Comparison of ENCODE assay signal across 1 cellular context in genomic region chr1:182985876-182986275, GRCh38.
TF ChIP-seq lines count a peak whose summit lies in the region.

No MANE protein-coding gene starts in this region.

TF ChIP-seq in GM23338, 12 proteins besides CTCF, POLR2A, EP300 and RAD21 (continued from another document):
- no peak for TF ChIP-seq ZNF462 (CRISPR knock-in tag; IDR thresholded peaks at IDR 0.05)
- no peak for TF ChIP-seq JUNB (IDR thresholded peaks at IDR 0.05; ENCODE audit: unreplicated experiment)
- no peak for TF ChIP-seq ZNF331 (CRISPR knock-in tag; IDR thresholded peaks at IDR 0.05; ENCODE audit: low read depth)
- TF ChIP-seq EZH2 (IDR thresholded peaks at IDR 0.05; ENCODE audit: low read depth, unreplicated experiment): no peak
- TF ChIP-seq ZNF114 (CRISPR knock-in tag; IDR thresholded peaks at IDR 0.05): no peak
- TF ChIP-seq POLR2AphosphoS5 (IDR thresholded peaks at IDR 0.05; ENCODE audit: low read depth): no peak
- no peak for TF ChIP-seq EZH2phosphoT487 (IDR thresholded peaks at IDR 0.05; ENCODE audit: unreplicated experiment)
- no peak for TF ChIP-seq CREB1 (CRISPR knock-in tag; IDR thresholded peaks at IDR 0.05; ENCODE audit: low read depth)
- TF ChIP-seq REST (IDR thresholded peaks at IDR 0.05; ENCODE audit: unreplicated experiment): no peak
- no peak for TF ChIP-seq NANOG (IDR thresholded peaks at IDR 0.05; ENCODE audit: borderline replicate concordance)
